Comparison of ENCODE assay signal across 7 cellular contexts in genomic region chr18:33839452-33840225, GRCh38.
A peak's percentile ranks its signal among the peaks of the same experiment; 100 is the strongest.
DNase-seq lines count a peak whose midpoint lies in the region; ATAC-seq, FAIRE-seq and TF ChIP-seq lines count a peak whose summit lies in the region.

No MANE protein-coding gene starts in this region.

- peak overlapping the region in 3 of 5 experiments; percentile 43 to 87 (median 61) for H3K27ac Mint-ChIP-seq in brain
- no peak overlapping the region for H3K27ac Mint-ChIP-seq in effector memory CD8-positive, alpha-beta T cell

- peaks cover 53% of the 10 kb centered on the region for H3K4me1 Mint-ChIP-seq in brain
- H3K4me1 Mint-ChIP-seq in effector memory CD8-positive, alpha-beta T cell (ENCODE audit: low read depth in 2 of 2), result no peaks in the 10 kb centered on the region

- DNase-seq in GM12892 (ENCODE audit: insufficient read length), result no peak
- DNase-seq in NCI-H2196 treated with DMSO at 0.1 percent for 48 hours (lab: John Stamatoyannopoulos, UW; ENCODE audit: unreplicated experiment), result peak; percentile 51
- peak; percentile 66 for DNase-seq in left lobe of liver (ENCODE audit: low spot score)
- no peak for DNase-seq in effector memory CD8-positive, alpha-beta T cell

- H3K4me3 Mint-ChIP-seq in brain, result peak overlapping the region in 4 of 5 experiments; percentile 52 to 78 (median 64)
- no peak overlapping the region for H3K4me3 Mint-ChIP-seq in effector memory CD8-positive, alpha-beta T cell

- peak; percentile 84 to 87 for TF ChIP-seq CTCF in brain (conservative IDR thresholded peaks at IDR 0.05)

- peaks cover 4% of the 10 kb centered on the region for H3K27me3 Mint-ChIP-seq in brain
- no peaks in the 10 kb centered on the region for H3K27me3 Mint-ChIP-seq in effector memory CD8-positive, alpha-beta T cell

- FAIRE-seq in GM12892 (lab: Jason Lieb, UNC), result peak; percentile 84

- H3K9me3 Mint-ChIP-seq in brain, result peaks cover 0 to 3% (median 0%) of the 10 kb centered on the region in 5 experiments
- H3K9me3 Mint-ChIP-seq in effector memory CD8-positive, alpha-beta T cell, result peaks cover 12 to 14% of the 10 kb centered on the region in 2 donors

- no peak for TF ChIP-seq POLR2A in GM12892 (IDR thresholded peaks at IDR 0.05; ENCODE audit: low read depth, low read length)

- no peaks in the 10 kb centered on the region for H3K36me3 Mint-ChIP-seq in brain
- H3K36me3 Mint-ChIP-seq in effector memory CD8-positive, alpha-beta T cell (ENCODE audit: insufficient read depth), result no peaks in the 10 kb centered on the region

- ATAC-seq in HG03025 (IDR thresholded peaks at IDR 0.05; ENCODE audit: low FRiP score, unreplicated experiment), result peak; percentile 59
- peak; percentile 97 for ATAC-seq in left lobe of liver
- ATAC-seq in effector memory CD8-positive, alpha-beta T cell (replicated peaks), result no peak
- no peak for ATAC-seq in GM18517 (IDR thresholded peaks at IDR 0.05; ENCODE audit: unreplicated experiment)

Comparison
In these comparisons a context has a peak if more than half of its experiments do, and no peak if none do; other contexts are left out.
1. DNase-seq: peak in NCI-H2196 treated with DMSO at 0.1 percent for 48 hours (single experiment) and left lobe of liver (single experiment); none in GM12892 (single experiment) and effector memory CD8-positive, alpha-beta T cell (0 of 3).
2. ATAC-seq: peak in HG03025 (single experiment) and left lobe of liver (single experiment); none in effector memory CD8-positive, alpha-beta T cell (single experiment) and GM18517 (single experiment).
3. H3K27ac Mint-ChIP-seq: peak in brain (3 of 5); none in effector memory CD8-positive, alpha-beta T cell (0 of 2).
4. H3K4me3 Mint-ChIP-seq: peak in brain (4 of 5); none in effector memory CD8-positive, alpha-beta T cell (0 of 2).